In genomic region chr20:11214281-11214680, GRCh38 we compare ENCODE assay signal across 34 cellular contexts.
DNase-seq lines count a peak whose midpoint lies in the region; ATAC-seq, FAIRE-seq and TF ChIP-seq lines count a peak whose summit lies in the region.
"Had no signal": no experiment of that assay in that cellular context is flagged by ENCODE, and none has a peak within 500 bp of the region (broad histone marks: within the 10 kb centered on the region; RNA-seq: fewer than 3 reads in every experiment).

No MANE protein-coding gene starts in this region.

- intact Hi-C loops in spleen (cut with DNase I; ENCODE audit: low total_unique reads) = loop anchor here (10.0 kb wide), 1 partner anchor 539 kb away; the partner anchor contains the start of gene JAG1
- intact Hi-C loops in CD8-positive, alpha-beta T cell (cut with DNase I, micrococcal nuclease) = no loop called here

- H3K27ac Mint-ChIP-seq in astrocyte (ENCODE audit: unreplicated experiment) = peak overlapping the region; percentile 50
- no peak overlapping the region for H3K27ac Mint-ChIP-seq in CD8-positive, alpha-beta T cell
- H3K27ac Mint-ChIP-seq: activated CD4-positive, alpha-beta T cell treated with anti-CD3 and anti-CD28 coated beads for 36 hours; activated naive CD4-positive, alpha-beta T cell treated with anti-CD3 and anti-CD28 coated beads, Interleukin-2, amount 50 U/mL, for 24 hours; activated T-helper 2 cell treated with anti-CD3 and anti-CD28 coated beads, Interferon-gamma antibody, Interleukin-2, Interleukin-4, amounts not matched to agents 10 μg/mL and 5 μg/mL and 100 μg/mL, durations not matched to agents 14 hours and 24 hours and 36 hours; naive thymus-derived CD8-positive, alpha-beta T cell had no signal

- H3K4me3 Mint-ChIP-seq in astrocyte (ENCODE audit: unreplicated experiment) = no peak overlapping the region
- H3K4me3 Mint-ChIP-seq in CD8-positive, alpha-beta T cell = no peak overlapping the region
- H3K4me3 Mint-ChIP-seq: activated CD4-positive, alpha-beta T cell treated with anti-CD3 and anti-CD28 coated beads for 36 hours; activated naive CD4-positive, alpha-beta T cell treated with anti-CD3 and anti-CD28 coated beads, Interleukin-2, amount 50 U/mL, for 24 hours; naive thymus-derived CD8-positive, alpha-beta T cell had no signal

- TF ChIP-seq POLR2A in spleen (IDR thresholded peaks at IDR 0.05) = no peak

- H3K27me3 ChIP-seq in astrocyte (ENCODE audit: insufficient read depth, low read length) = no peaks in the 10 kb centered on the region
- H3K27me3 ChIP-seq in spleen (replicated peaks in 1 of 7) = no peaks in the 10 kb centered on the region
- no peaks in the 10 kb centered on the region for H3K27me3 ChIP-seq in CD8-positive, alpha-beta T cell (ENCODE audit: insufficient read depth, low read length)
- H3K27me3 ChIP-seq: BLaER1, colonic mucosa, pancreas, suprapubic skin, uterus had no signal

- H3K27ac ChIP-seq in astrocyte (ENCODE audit: low read depth, low read length) (no peak overlapping the region), mesodermal cell (ENCODE audit: low read depth, low read length, severe bottlenecking) (peak overlapping the region; percentile 65), spleen (peak overlapping the region in 5 of 8 donors; percentile 11 to 67 (median 51))
- H3K27ac ChIP-seq in CD8-positive, alpha-beta T cell (ENCODE audit: low read depth, low read length) = no peak overlapping the region
- H3K27ac ChIP-seq: BLaER1, colonic mucosa, pancreas, suprapubic skin, uterus had no signal

- no peak for ATAC-seq in CD8-positive, alpha-beta T cell
- ATAC-seq in HG02970 (IDR thresholded peaks at IDR 0.05; ENCODE audit: low FRiP score, unreplicated experiment) = no peak
- ATAC-seq: activated CD4-positive, alpha-beta T cell treated with anti-CD3 and anti-CD28 coated beads for 36 hours; naive thymus-derived CD8-positive, alpha-beta T cell; pancreas had no signal

- H3K4me1 Mint-ChIP-seq in astrocyte (ENCODE audit: low read depth, unreplicated experiment) = peaks cover 44% of the 10 kb centered on the region
- H3K4me1 Mint-ChIP-seq in CD8-positive, alpha-beta T cell (ENCODE audit: low read depth) = no peaks in the 10 kb centered on the region
- H3K4me1 Mint-ChIP-seq: activated CD4-positive, alpha-beta T cell treated with anti-CD3 and anti-CD28 coated beads for 36 hours; activated naive CD4-positive, alpha-beta T cell treated with anti-CD3 and anti-CD28 coated beads, Interleukin-2, amount 50 U/mL, for 24 hours had no signal

- no peaks in the 10 kb centered on the region for H3K9me3 Mint-ChIP-seq in astrocyte (ENCODE audit: unreplicated experiment)
- H3K9me3 Mint-ChIP-seq in CD8-positive, alpha-beta T cell = no peaks in the 10 kb centered on the region
- H3K9me3 Mint-ChIP-seq: activated naive CD4-positive, alpha-beta T cell treated with anti-CD3 and anti-CD28 coated beads, Interleukin-2, amount 50 U/mL, for 24 hours; activated T-helper 2 cell treated with anti-CD3 and anti-CD28 coated beads, Interferon-gamma antibody, Interleukin-2, Interleukin-4, amounts not matched to agents 10 μg/mL and 5 μg/mL and 100 μg/mL, durations not matched to agents 14 hours and 24 hours and 36 hours; naive thymus-derived CD8-positive, alpha-beta T cell had no signal

- no peak overlapping the region for H2AFZ ChIP-seq in astrocyte (ENCODE audit: low read depth, low read length)

- TF ChIP-seq CTCF in astrocyte (IDR thresholded peaks at IDR 0.05; ENCODE audit: insufficient read depth, low read depth, low read length) (no peak), spleen (IDR thresholded peaks at IDR 0.05 in 8 of 11, conservative IDR thresholded peaks at IDR 0.05 in 3 of 11) (no peak)
- TF ChIP-seq CTCF in CD8-positive, alpha-beta T cell (IDR thresholded peaks at IDR 0.05) = no peak

- CTCF ChIA-PET in CD8-positive, alpha-beta T cell (lab: Charles Lee) = no interaction called here

- H3K79me2 ChIP-seq in astrocyte (ENCODE audit: insufficient read depth, low read length) = no peaks in the 10 kb centered on the region

- no peak for FAIRE-seq in astrocyte (lab: Jason Lieb, UNC)
- FAIRE-seq in frontal cortex (lab: Jason Lieb, UNC) = no peak
- FAIRE-seq: bronchial epithelial cell, GM12892, pancreas, RCC 7860, small intestine had no signal

- H3K36me3 Mint-ChIP-seq in astrocyte (ENCODE audit: low read depth, unreplicated experiment) = no peaks in the 10 kb centered on the region
- H3K36me3 Mint-ChIP-seq in CD8-positive, alpha-beta T cell = no peaks in the 10 kb centered on the region
- H3K36me3 Mint-ChIP-seq: activated naive CD4-positive, alpha-beta T cell treated with anti-CD3 and anti-CD28 coated beads, Interleukin-2, amount 50 U/mL, for 24 hours; naive thymus-derived CD8-positive, alpha-beta T cell had no signal

- H3K4me2 ChIP-seq in astrocyte (ENCODE audit: low read length) = no peak overlapping the region
- H3K4me2 ChIP-seq: BLaER1 had no signal

- H3K4me1 ChIP-seq in astrocyte (ENCODE audit: insufficient read depth, low read length) = peaks cover 16% of the 10 kb centered on the region
- peaks cover 22% of the 10 kb centered on the region for H3K4me1 ChIP-seq in mesodermal cell (ENCODE audit: control insufficient read depth, insufficient read depth, low read length, poor library complexity, severe bottlenecking)
- peaks cover 11 to 50% (median 20%) of the 10 kb centered on the region in 6 donors for H3K4me1 ChIP-seq in spleen
- H3K4me1 ChIP-seq in CD8-positive, alpha-beta T cell (ENCODE audit: insufficient read depth, low read length) = no peaks in the 10 kb centered on the region
- H3K4me1 ChIP-seq: suprapubic skin, uterus had no signal

- no peaks in the 10 kb centered on the region for H3K27me3 Mint-ChIP-seq in astrocyte (ENCODE audit: low read depth, unreplicated experiment)
- H3K27me3 Mint-ChIP-seq in CD8-positive, alpha-beta T cell (ENCODE audit: low read depth) = no peaks in the 10 kb centered on the region

- POLR2A ChIA-PET in CD8-positive, alpha-beta T cell (lab: Charles Lee) = no interaction called here

- H4K20me1 ChIP-seq in astrocyte (ENCODE audit: insufficient read depth, low read length) = no peaks in the 10 kb centered on the region
- H4K20me1 ChIP-seq: BLaER1 had no signal

- H3K36me3 ChIP-seq in astrocyte (ENCODE audit: insufficient read depth, low read length) = no peaks in the 10 kb centered on the region
- no peaks in the 10 kb centered on the region for H3K36me3 ChIP-seq in mesodermal cell (ENCODE audit: control insufficient read depth, insufficient read depth, low read length)
- H3K36me3 ChIP-seq in spleen = no peaks in the 10 kb centered on the region
- H3K36me3 ChIP-seq in CD8-positive, alpha-beta T cell (ENCODE audit: insufficient read depth, low read length) = no peaks in the 10 kb centered on the region
- H3K36me3 ChIP-seq: BLaER1, colonic mucosa, pancreas, suprapubic skin, uterus had no signal

- no peak overlapping the region for H3K9ac ChIP-seq in astrocyte (ENCODE audit: low read length)
- H3K9ac ChIP-seq: BLaER1 had no signal

- WGBS in mesodermal cell (ENCODE audit: insufficient coverage in 2 of 2), 2 experiments = 80 to 100% methylated on average over 1 to 2 of the region's 2 CpGs
- WGBS in spleen, 5 donors = 64 to 84% (median 68%) methylated on average over 2 of the region's 2 CpGs

- H3K9me3 ChIP-seq in astrocyte (ENCODE audit: insufficient read depth, low read depth, low read length) (no peaks in the 10 kb centered on the region), mesodermal cell (ENCODE audit: control insufficient read depth, low read length) (no peaks in the 10 kb centered on the region), spleen (no peaks in the 10 kb centered on the region)
- H3K9me3 ChIP-seq in CD8-positive, alpha-beta T cell (ENCODE audit: low read length) = no peaks in the 10 kb centered on the region
- H3K9me3 ChIP-seq: BLaER1, colonic mucosa, pancreas, suprapubic skin, uterus had no signal

- H3K4me3 ChIP-seq in astrocyte (ENCODE audit: insufficient read depth, low read depth, low read length) (no peak overlapping the region), mesodermal cell (ENCODE audit: extremely low read depth, insufficient read depth, low read length, poor library complexity, severe bottlenecking) (no peak overlapping the region), spleen (no peak overlapping the region)
- no peak overlapping the region for H3K4me3 ChIP-seq in CD8-positive, alpha-beta T cell (ENCODE audit: low read depth, low read length)
- H3K4me3 ChIP-seq: BLaER1, colonic mucosa, pancreas, suprapubic skin, uterus had no signal

- DNase-seq in EL (peak; percentile 6), astrocyte (ENCODE audit: low read depth) (peak; percentile 6), spleen (no peak), frontal cortex (ENCODE audit: low spot score in 2 of 2) (no peak)
- DNase-seq in CD8-positive, alpha-beta T cell = no peak
- DNase-seq: activated CD4-positive, alpha-beta T cell treated with anti-CD3 and anti-CD28 coated beads for 36 hours; activated T-cell treated with anti-CD3 and anti-CD28 coated beads for 4 hours; colonic mucosa; DMS153; effector memory CD4-positive, alpha-beta T cell; glutamatergic neuron; HCEC 1CT; islet precursor cell; naive thymus-derived CD8-positive, alpha-beta T cell; NCI-H1436 treated with DMSO at 0.1 percent for 48 hours; NCI-H446; NCI-H748 treated with DMSO at 0.1 percent for 48 hours; pancreas; retina; SIG-M5; small intestine; stimulated activated CD4-positive, alpha-beta T cell treated with anti-CD3 and anti-CD28 coated beads, Interleukin-1b, Interleukin-23, amount 100 ng/mL, for 48 hours; stimulated activated naive CD4-positive, alpha-beta T cell treated with Interleukin-2 at 50 U/mL for 16 hours; T-helper 9 cell; uterus had no signal

Comparison
In these comparisons a context has a peak if more than half of its experiments do, and no peak if none do; other contexts are left out.
1. DNase-seq: peak in EL (single experiment) and astrocyte (single experiment); none in spleen (single experiment), frontal cortex (0 of 2) and CD8-positive, alpha-beta T cell (0 of 7).
2. H3K27ac ChIP-seq: peak in mesodermal cell (single experiment) and spleen (5 of 8); none in astrocyte (single experiment) and CD8-positive, alpha-beta T cell (single experiment).